1 cellular context compared by ENCODE assay signal in the genomic region with DNA sequence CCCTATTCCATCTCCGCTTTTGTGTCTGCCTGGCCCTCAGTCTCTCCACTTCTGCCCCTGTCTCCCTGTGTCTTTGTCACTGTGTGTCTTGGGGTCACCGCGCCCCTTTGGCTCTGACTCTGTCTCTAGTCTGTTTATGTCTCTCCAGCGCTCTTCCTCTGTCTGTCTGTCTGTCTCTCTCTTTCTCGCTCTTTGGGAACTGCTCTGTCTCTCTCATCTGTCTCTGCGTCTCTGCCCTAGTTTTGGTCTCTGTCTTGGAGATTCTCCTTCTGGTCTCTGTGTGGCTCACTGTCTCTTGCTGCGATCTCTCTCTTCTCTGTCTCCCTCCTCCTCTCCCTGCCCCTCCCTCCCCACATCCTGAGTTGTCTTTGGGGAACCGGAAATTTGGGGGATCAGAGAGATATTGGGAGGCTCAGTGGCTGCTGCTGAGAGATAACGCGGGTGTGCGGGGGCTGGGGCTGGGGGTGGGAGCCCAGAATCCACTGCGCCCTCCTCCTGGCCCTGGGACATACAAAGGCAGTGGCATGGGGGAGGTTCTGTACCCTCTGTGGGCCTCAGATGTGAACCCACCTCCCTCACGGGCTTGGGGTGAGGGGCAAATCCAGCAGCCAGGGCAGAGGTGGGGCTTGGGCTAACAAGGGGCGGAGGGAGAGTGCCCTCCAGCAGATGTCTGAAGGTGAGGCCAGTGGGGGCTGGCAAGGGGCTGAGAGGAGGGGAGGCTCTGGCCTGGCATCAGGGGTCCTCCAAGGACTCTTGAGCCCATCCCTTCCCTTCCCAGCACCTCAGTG.
TF ChIP-seq lines count a peak whose summit lies in the region.

No MANE protein-coding gene starts in this region.

TF ChIP-seq in HepG2, 621 proteins besides CTCF, POLR2A, EP300 and RAD21:
- TF ChIP-seq ATF5 (CRISPR knock-in tag; IDR thresholded peaks at IDR 0.05; ENCODE audit: low read depth) (no peak), CBX2 (IDR thresholded peaks at IDR 0.05; ENCODE audit: low read depth, low read length) (no peak), CBX2 (CRISPR knock-in tag; IDR thresholded peaks at IDR 0.05; ENCODE audit: low read depth) (no peak), HDAC6 (IDR thresholded peaks at IDR 0.05; ENCODE audit: low read depth, low read length) (no peak), EHMT2 (IDR thresholded peaks at IDR 0.05; ENCODE audit: borderline replicate concordance, low read depth, low read length) (no peak), AHR (CRISPR knock-in tag; IDR thresholded peaks at IDR 0.05) (no peak)
TF ChIP-seq in HepG2: peak in this region for 0.
